In the genomic region with DNA sequence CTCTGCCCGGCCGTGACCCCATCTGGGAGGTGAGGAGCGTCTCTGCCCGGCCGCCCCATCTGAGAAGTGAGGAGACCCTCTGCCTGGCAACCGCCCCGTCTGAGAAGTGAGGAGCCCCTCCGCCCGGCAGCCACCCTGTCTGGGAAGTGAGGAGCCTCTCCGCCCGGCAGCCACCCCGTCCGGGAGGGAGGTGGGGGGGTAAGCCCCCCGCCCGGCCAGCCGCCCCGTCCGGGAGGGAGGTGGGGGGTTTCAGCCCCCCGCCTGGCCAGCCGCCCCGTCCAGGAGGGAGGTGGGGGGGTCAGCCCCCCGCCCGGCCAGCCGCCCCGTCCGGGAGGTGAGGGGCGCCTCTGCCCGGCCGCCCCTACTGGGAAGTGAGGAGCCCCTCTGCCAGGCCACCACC, we compare ENCODE assay signal across 1 cellular context.
DNase-seq lines count a peak whose midpoint lies in the region.

No MANE protein-coding gene starts in this region.

- DNase-seq in activated gamma-delta T cell (lab: John Stamatoyannopoulos, UW) = peak; percentile 7
